10 cellular contexts compared by ENCODE assay signal in the genomic region with DNA sequence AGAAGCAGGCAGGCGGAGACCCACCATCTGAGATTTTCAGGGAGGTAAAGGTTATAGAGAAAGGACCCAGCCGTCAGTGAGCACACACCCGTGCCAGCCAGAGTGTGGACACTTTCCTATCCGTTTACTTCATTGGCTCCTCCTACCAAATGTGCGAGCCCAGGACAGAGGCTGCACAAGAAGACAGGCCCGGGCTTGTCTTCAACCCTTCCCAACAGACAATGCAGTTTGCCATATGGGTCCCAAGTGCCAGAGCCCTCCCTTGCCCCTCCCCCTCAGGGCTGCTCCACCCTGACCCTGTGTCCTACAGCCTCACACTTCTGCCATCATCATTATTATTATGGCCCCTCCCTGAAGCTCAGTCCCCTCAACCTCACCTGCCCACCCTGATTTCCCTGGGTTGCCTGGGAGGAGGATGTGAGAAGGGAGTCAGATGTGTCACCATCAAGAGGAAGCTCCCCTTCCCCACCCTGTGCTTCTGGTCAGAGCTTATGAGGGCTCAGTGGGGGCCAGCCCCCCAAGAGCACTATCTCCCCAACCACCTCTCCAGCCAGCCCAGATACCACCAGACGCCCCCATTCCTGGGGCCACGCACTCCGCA. TPM values are rescaled to one million over a fixed set of nuclear protein-coding genes. Genes with fewer than 3 reads are reported as not detected.
A peak's percentile ranks its signal among the peaks of the same experiment; 100 is the strongest.
DNase-seq lines count a peak whose midpoint lies in the region; ATAC-seq and TF ChIP-seq lines count a peak whose summit lies in the region.
"Had no signal": no experiment of that assay in that cellular context is flagged by ENCODE, and none has a peak within 500 bp of the region (broad histone marks: within the 10 kb centered on the region; RNA-seq: fewer than 3 reads in every experiment).

No MANE protein-coding gene starts in this region.

- no peak for DNase-seq in activated CD4-positive, alpha-beta T cell treated with anti-CD3 and anti-CD28 coated beads, Interleukin-2, amount 10 ng/mL, durations not matched to agents 7 days and 5 days
- no peak for DNase-seq in activated CD4-positive, alpha-beta T cell treated with anti-CD3 and anti-CD28 coated beads for 1 hour
- DNase-seq in NOMO-1 treated with dmso at 0.1 percent for 144 hours (lab: John Stamatoyannopoulos, UW; ENCODE audit: unreplicated experiment) (peak; percentile 70), fibroblast of pulmonary artery (ENCODE audit: low read depth) (peak; percentile 15), retina (no peak), AG08396 (ENCODE audit: low spot score) (no peak)

- H3K27ac Mint-ChIP-seq in activated CD4-positive, alpha-beta T cell treated with anti-CD3 and anti-CD28 coated beads, Interleukin-2, amount 10 ng/mL, durations not matched to agents 7 days and 5 days: peak overlapping the region; percentile 92

- H3K4me1 Mint-ChIP-seq in activated CD4-positive, alpha-beta T cell treated with anti-CD3 and anti-CD28 coated beads, Interleukin-2, amount 10 ng/mL, durations not matched to agents 7 days and 5 days: peaks cover 99% of the 10 kb centered on the region

- no peak for ATAC-seq in HG02798 (IDR thresholded peaks at IDR 0.05; ENCODE audit: poor library complexity, unreplicated experiment)

- H3K36me3 ChIP-seq in thymus (ENCODE audit: control insufficient read depth, insufficient read depth): peaks cover 11% of the 10 kb centered on the region

- WGBS in thymus: 82% methylated on average over 9 of the region's 9 CpGs

- peak overlapping the region; percentile 68 for H3K4me3 Mint-ChIP-seq in activated CD4-positive, alpha-beta T cell treated with anti-CD3 and anti-CD28 coated beads, Interleukin-2, amount 10 ng/mL, durations not matched to agents 7 days and 5 days

- TF ChIP-seq CTCF in fibroblast of pulmonary artery (IDR thresholded peaks at IDR 0.05; ENCODE audit: low read length, missing control alignments): no peak

- CTCF ChIA-PET in activated CD4-positive, alpha-beta T cell treated with anti-CD3 and anti-CD28 coated beads, Interleukin-2, amount 10 ng/mL, durations not matched to agents 7 days and 5 days (lab: Charles Lee): interaction anchor here (0.6 to 5.2 kb wide), 7 partner anchors 11 to 1812 kb away, joined by 3 to 40 read pairs (median 5); no protein-coding TSS in a partner anchor

- H3K27me3 Mint-ChIP-seq in activated CD4-positive, alpha-beta T cell treated with anti-CD3 and anti-CD28 coated beads, Interleukin-2, amount 10 ng/mL, durations not matched to agents 7 days and 5 days: no peaks in the 10 kb centered on the region

- peaks cover 74% of the 10 kb centered on the region for H3K4me1 ChIP-seq in thymus (ENCODE audit: control insufficient read depth, insufficient read depth, low read length)

- H3K9me3 Mint-ChIP-seq in activated CD4-positive, alpha-beta T cell treated with anti-CD3 and anti-CD28 coated beads, Interleukin-2, amount 10 ng/mL, durations not matched to agents 7 days and 5 days: no peaks in the 10 kb centered on the region

- peaks cover 70% of the 10 kb centered on the region for H3K36me3 Mint-ChIP-seq in activated CD4-positive, alpha-beta T cell treated with anti-CD3 and anti-CD28 coated beads, Interleukin-2, amount 10 ng/mL, durations not matched to agents 7 days and 5 days (ENCODE audit: low read depth)

- H3K4me3 ChIP-seq in fibroblast of pulmonary artery (replicated peaks; ENCODE audit: low read depth, low read length) (no peak overlapping the region), thymus (ENCODE audit: low read length) (no peak overlapping the region)

- H3K27ac ChIP-seq in thymus (ENCODE audit: low read depth): peak overlapping the region; percentile 74
- H3K27ac ChIP-seq: C4-2B had no signal

- H3K27me3 ChIP-seq in thymus (ENCODE audit: control insufficient read depth, insufficient read depth): no peaks in the 10 kb centered on the region

- H3K9me3 ChIP-seq in thymus (ENCODE audit: control insufficient read depth): no peaks in the 10 kb centered on the region

- POLR2A ChIA-PET in activated CD4-positive, alpha-beta T cell treated with anti-CD3 and anti-CD28 coated beads, Interleukin-2, amount 10 ng/mL, durations not matched to agents 7 days and 5 days (lab: Charles Lee): interaction anchor here (0.9 kb wide), 1 partner anchor 10 kb away, joined by 3 read pairs; a partner anchor contains a TSS

RNA-seq across cellular contexts. Expression of a gene that starts 9.4 kb away (rescaled TPM):
- total RNA-seq in activated CD4-positive, alpha-beta T cell treated with anti-CD3 and anti-CD28 coated beads, Interleukin-2, amount 10 ng/mL, durations not matched to agents 7 days and 5 days: 100 to 1,000 TPM; 481 to 584 TPM
- polyA plus RNA-seq in thymus: 364 TPM

RNA-seq across cellular contexts. Expression of a gene that starts 24.8 kb away (rescaled TPM):
- total RNA-seq in activated CD4-positive, alpha-beta T cell treated with anti-CD3 and anti-CD28 coated beads, Interleukin-2, amount 10 ng/mL, durations not matched to agents 7 days and 5 days: not detected
- polyA plus RNA-seq in thymus: 0.27 TPM
- total RNA-seq: fibroblast of lung had no signal
- polyA plus RNA-seq: fibroblast of lung had no signal

Comparison
In these comparisons a context has a peak if more than half of its experiments do, and no peak if none do; other contexts are left out.
1. DNase-seq: peak in NOMO-1 treated with dmso at 0.1 percent for 144 hours (single experiment) and fibroblast of pulmonary artery (single experiment); none in activated CD4-positive, alpha-beta T cell treated with anti-CD3 and anti-CD28 coated beads, Interleukin-2, amount 10 ng/mL, durations not matched to agents 7 days and 5 days (single experiment), activated CD4-positive, alpha-beta T cell treated with anti-CD3 and anti-CD28 coated beads for 1 hour (single experiment), retina (single experiment) and AG08396 (single experiment).